ENCODE assay signal across 11 cellular contexts in genomic region chr17:37702605-37703004, GRCh38. TPM values are rescaled to one million over a fixed set of nuclear protein-coding genes. Genes with fewer than 3 reads are reported as not detected.
A peak's percentile ranks its signal among the peaks of the same experiment; 100 is the strongest.
DNase-seq lines count a peak whose midpoint lies in the region; ATAC-seq lines count a peak whose summit lies in the region.
"Had no signal": no experiment of that assay in that cellular context is flagged by ENCODE, and none has a peak within 500 bp of the region (broad histone marks: within the 10 kb centered on the region; RNA-seq: fewer than 3 reads in every experiment).

No MANE protein-coding gene starts in this region.

- ATAC-seq in sciatic nerve (no peak), HG03571 (IDR thresholded peaks at IDR 0.05; ENCODE audit: unreplicated experiment) (no peak), HG03108 (IDR thresholded peaks at IDR 0.05; ENCODE audit: unreplicated experiment) (no peak)

- intact Hi-C loops in sciatic nerve (cut with DNase I): loop anchor here (2.0 kb wide), 1 partner anchor 28 kb away; no protein-coding TSS in a partner anchor

- DNase-seq in GM04503 (ENCODE audit: low read depth) (peak; percentile 60), RPMI7951 (ENCODE audit: low read depth) (peak; percentile 44), fibroblast of peridontal ligament (ENCODE audit: extremely low read depth) (peak; percentile 52), smooth muscle cell of the brain vasculature (ENCODE audit: low read depth, low spot score) (peak; percentile 69), sciatic nerve (ENCODE audit: low spot score) (no peak)
- DNase-seq in activated CD4-positive, alpha-beta T cell treated with anti-CD3 and anti-CD28 coated beads for 1 hour: no peak
- DNase-seq: DND-41 had no signal

RNA-seq across cellular contexts. Expression of gene HNF1B, which starts 42.3 kb away (rescaled TPM):
- total RNA-seq in RPMI7951 (2014; rRNA removed; shearing (Covaris generic)): 0.12 TPM in 1 of 2 replicates, not detected in the other
- not detected for total RNA-seq in sciatic nerve
- total RNA-seq: cardiac septum, mesenteric fat pad had no signal

RNA-seq across cellular contexts. Expression of gene DDX52, which starts 59.4 kb away (rescaled TPM):
- 21.9 and 24.0 TPM in 2 replicates for total RNA-seq in RPMI7951 (2014; rRNA removed; shearing (Covaris generic))
- 17.5 TPM for total RNA-seq in sciatic nerve

Comparison
In these comparisons a context has a peak if more than half of its experiments do, and no peak if none do; other contexts are left out.
1. DNase-seq: peak in GM04503 (single experiment), RPMI7951 (single experiment), fibroblast of peridontal ligament (single experiment) and smooth muscle cell of the brain vasculature (single experiment); none in sciatic nerve (single experiment) and activated CD4-positive, alpha-beta T cell treated with anti-CD3 and anti-CD28 coated beads for 1 hour (single experiment).